Comparison of ENCODE assay signal across 17 cellular contexts in genomic region chr18:23578067-23578705, GRCh38. TPM values are rescaled to one million over a fixed set of nuclear protein-coding genes. Genes with fewer than 3 reads are reported as not detected.
DNase-seq lines count a peak whose midpoint lies in the region; ATAC-seq and TF ChIP-seq lines count a peak whose summit lies in the region.
"Had no signal": no experiment of that assay in that cellular context is flagged by ENCODE, and none has a peak within 500 bp of the region (broad histone marks: within the 10 kb centered on the region; RNA-seq: fewer than 3 reads in every experiment).

No MANE protein-coding gene starts in this region.

- no peaks in the 10 kb centered on the region for H3K9me3 ChIP-seq in CD8-positive, alpha-beta memory T cell (ENCODE audit: low read length)
- H3K9me3 ChIP-seq in esophagus squamous epithelium = no peaks in the 10 kb centered on the region

- intact Hi-C loops in natural killer cell (cut with micrococcal nuclease) (loop anchor here (10.0 kb wide), 1 partner anchor 437 kb away; the partner anchor contains the start of gene TTC39C), esophagus squamous epithelium (cut with DNase I) (no loop called here)

- WGBS in esophagus squamous epithelium, 2 donors = 79 to 81% methylated on average over 4 to 6 of the region's 6 CpGs

- ATAC-seq in HG02870 (IDR thresholded peaks at IDR 0.05; ENCODE audit: unreplicated experiment) (peak; percentile 46), natural killer cell (no peak), HG03442 (IDR thresholded peaks at IDR 0.05; ENCODE audit: unreplicated experiment) (no peak), GM21825 (IDR thresholded peaks at IDR 0.05; ENCODE audit: unreplicated experiment) (no peak)

- H3K27me3 Mint-ChIP-seq in CD8-positive, alpha-beta memory T cell = no peaks in the 10 kb centered on the region
- H3K27me3 Mint-ChIP-seq in activated CD4-positive, alpha-beta memory T cell treated with anti-CD3 and anti-CD28 coated beads, Interleukin-2, amount 10 ng/mL, durations not matched to agents 7 days and 5 days = no peaks in the 10 kb centered on the region
- no peaks in the 10 kb centered on the region for H3K27me3 Mint-ChIP-seq in natural killer cell (ENCODE audit: low read depth in 2 of 2)
- H3K27me3 Mint-ChIP-seq: stimulated activated naive CD8-positive, alpha-beta T cell treated with anti-CD3 and anti-CD28 coated beads, Interleukin-15, Interleukin-2, amounts not matched to agents 100 ng/mL and 50 ng/mL, for 24 hours had no signal

- CTCF ChIA-PET in CD8-positive, alpha-beta memory T cell (lab: Charles Lee) = no interaction called here
- CTCF ChIA-PET in activated CD4-positive, alpha-beta memory T cell treated with anti-CD3 and anti-CD28 coated beads, Interleukin-2, amount 10 ng/mL, durations not matched to agents 7 days and 5 days (lab: Charles Lee) = interaction anchor here (1.0 to 1.1 kb wide), 2 partner anchors 38 to 61 kb away, joined by 3 read pairs; no protein-coding TSS in a partner anchor

- no peak for TF ChIP-seq POLR2A in esophagus squamous epithelium (IDR thresholded peaks at IDR 0.05)

- H3K9me3 Mint-ChIP-seq in CD8-positive, alpha-beta memory T cell = no peaks in the 10 kb centered on the region
- no peaks in the 10 kb centered on the region for H3K9me3 Mint-ChIP-seq in activated CD4-positive, alpha-beta memory T cell treated with anti-CD3 and anti-CD28 coated beads, Interleukin-2, amount 10 ng/mL, durations not matched to agents 7 days and 5 days
- H3K9me3 Mint-ChIP-seq in natural killer cell = no peaks in the 10 kb centered on the region
- H3K9me3 Mint-ChIP-seq: stimulated activated naive CD8-positive, alpha-beta T cell treated with anti-CD3 and anti-CD28 coated beads, Interleukin-15, Interleukin-2, amounts not matched to agents 100 ng/mL and 50 ng/mL, for 24 hours had no signal

- peaks cover 56% of the 10 kb centered on the region for H3K4me1 ChIP-seq in CD8-positive, alpha-beta memory T cell (ENCODE audit: insufficient read depth, low read length)
- H3K4me1 ChIP-seq in esophagus squamous epithelium = peaks cover 25 to 75% (median 46%) of the 10 kb centered on the region in 3 donors

- H3K27ac Mint-ChIP-seq in CD8-positive, alpha-beta memory T cell = peak overlapping the region; percentile 62 to 96 (median 86)
- peak overlapping the region; percentile 8 for H3K27ac Mint-ChIP-seq in activated CD4-positive, alpha-beta memory T cell treated with anti-CD3 and anti-CD28 coated beads, Interleukin-2, amount 10 ng/mL, durations not matched to agents 7 days and 5 days
- peak overlapping the region; percentile 81 to 94 for H3K27ac Mint-ChIP-seq in natural killer cell
- H3K27ac Mint-ChIP-seq: stimulated activated naive CD8-positive, alpha-beta T cell treated with anti-CD3 and anti-CD28 coated beads, Interleukin-15, Interleukin-2, amounts not matched to agents 100 ng/mL and 50 ng/mL, for 24 hours had no signal

- no peak overlapping the region for H3K27ac ChIP-seq in CD8-positive, alpha-beta memory T cell (ENCODE audit: low read depth, low read length)
- no peak overlapping the region for H3K27ac ChIP-seq in esophagus squamous epithelium

- peaks cover 9% of the 10 kb centered on the region for H3K36me3 ChIP-seq in CD8-positive, alpha-beta memory T cell (ENCODE audit: insufficient read depth, low read length)
- H3K36me3 ChIP-seq in esophagus squamous epithelium = peaks cover 0 to 29% (median 0%) of the 10 kb centered on the region in 3 donors

- peak overlapping the region; percentile 10 to 77 (median 58) for H3K4me3 Mint-ChIP-seq in CD8-positive, alpha-beta memory T cell
- H3K4me3 Mint-ChIP-seq in activated CD4-positive, alpha-beta memory T cell treated with anti-CD3 and anti-CD28 coated beads, Interleukin-2, amount 10 ng/mL, durations not matched to agents 7 days and 5 days = no peak overlapping the region
- peak overlapping the region; percentile 65 for H3K4me3 Mint-ChIP-seq in natural killer cell
- H3K4me3 Mint-ChIP-seq: stimulated activated naive CD8-positive, alpha-beta T cell treated with anti-CD3 and anti-CD28 coated beads, Interleukin-15, Interleukin-2, amounts not matched to agents 100 ng/mL and 50 ng/mL, for 24 hours had no signal

- TF ChIP-seq CTCF in natural killer cell (IDR thresholded peaks at IDR 0.05) (no peak), esophagus squamous epithelium (IDR thresholded peaks at IDR 0.05) (no peak)

- DNase-seq in CD8-positive, alpha-beta memory T cell = no peak
- DNase-seq in activated CD4-positive, alpha-beta memory T cell treated with anti-CD3 and anti-CD28 coated beads, Interleukin-2, amount 10 ng/mL, durations not matched to agents 7 days and 5 days = no peak
- DNase-seq in natural killer cell (no peak), esophagus squamous epithelium (lab: John Stamatoyannopoulos, UW) (no peak), pons (ENCODE audit: low spot score) (no peak)
- DNase-seq: activated CD8-positive, alpha-beta memory T cell treated with anti-CD3 and anti-CD28 coated beads, Interleukin-2, amount 50 U/mL, for 48 hours; amygdala; dermis blood vessel endothelial cell; NCI-H1436; NCI-H526 treated with DMSO at 0.1 percent for 48 hours; nucleus accumbens; Right ventricle myocardium superior had no signal

- peaks cover 73 to 84% (median 79%) of the 10 kb centered on the region in 3 donors for H3K4me1 Mint-ChIP-seq in CD8-positive, alpha-beta memory T cell
- H3K4me1 Mint-ChIP-seq in activated CD4-positive, alpha-beta memory T cell treated with anti-CD3 and anti-CD28 coated beads, Interleukin-2, amount 10 ng/mL, durations not matched to agents 7 days and 5 days = peaks cover 66% of the 10 kb centered on the region
- peaks cover 76 to 78% of the 10 kb centered on the region in 2 donors for H3K4me1 Mint-ChIP-seq in natural killer cell

- H3K27me3 ChIP-seq in CD8-positive, alpha-beta memory T cell (ENCODE audit: insufficient read depth, low read length, poor library complexity, severe bottlenecking) = no peaks in the 10 kb centered on the region
- H3K27me3 ChIP-seq in esophagus squamous epithelium = no peaks in the 10 kb centered on the region

- POLR2A ChIA-PET in CD8-positive, alpha-beta memory T cell (lab: Charles Lee) = no interaction called here
- POLR2A ChIA-PET in activated CD4-positive, alpha-beta memory T cell treated with anti-CD3 and anti-CD28 coated beads, Interleukin-2, amount 10 ng/mL, durations not matched to agents 7 days and 5 days (lab: Charles Lee) = no interaction called here

- peaks cover 4 to 66% (median 24%) of the 10 kb centered on the region in 3 donors for H3K36me3 Mint-ChIP-seq in CD8-positive, alpha-beta memory T cell
- H3K36me3 Mint-ChIP-seq in activated CD4-positive, alpha-beta memory T cell treated with anti-CD3 and anti-CD28 coated beads, Interleukin-2, amount 10 ng/mL, durations not matched to agents 7 days and 5 days (ENCODE audit: low read depth) = peaks cover 57% of the 10 kb centered on the region
- peaks cover 5% of the 10 kb centered on the region for H3K36me3 Mint-ChIP-seq in natural killer cell

- H3K4me3 ChIP-seq in CD8-positive, alpha-beta memory T cell (ENCODE audit: low read length) = no peak overlapping the region
- no peak overlapping the region for H3K4me3 ChIP-seq in esophagus squamous epithelium
- H3K4me3 ChIP-seq: lung had no signal

RNA-seq across cellular contexts. Expression of gene NPC1, which starts 8.1 kb away (rescaled TPM):
- 10 to 100 TPM; 33.9 to 34.3 TPM for total RNA-seq in CD8-positive, alpha-beta memory T cell
- polyA plus RNA-seq in CD8-positive, alpha-beta memory T cell = 40.9 TPM
- 10 to 100 TPM; 39.8 to 44.8 TPM for total RNA-seq in activated CD4-positive, alpha-beta memory T cell treated with anti-CD3 and anti-CD28 coated beads, Interleukin-2, amount 10 ng/mL, durations not matched to agents 7 days and 5 days
- total RNA-seq in natural killer cell = 100 to 1,000 TPM; 143 to 203 (median 173) TPM
- total RNA-seq in esophagus squamous epithelium = 10 to 100 TPM; 16.9 to 73.7 (median 43.6) TPM

Comparison
In these comparisons a context has a peak if more than half of its experiments do, and no peak if none do; other contexts are left out.
1. H3K27ac Mint-ChIP-seq: peak in every context shown above with its lines; median percentile 88 in natural killer cell; 86 in CD8-positive, alpha-beta memory T cell; 8 in activated CD4-positive, alpha-beta memory T cell treated with anti-CD3 and anti-CD28 coated beads, Interleukin-2, amount 10 ng/mL, durations not matched to agents 7 days and 5 days.